1 cellular context compared by ENCODE assay signal in genomic region chr15:28900892-28901586, GRCh38.
TF ChIP-seq lines count a peak whose summit lies in the region.

No MANE protein-coding gene starts in this region.

TF ChIP-seq in IMR-90, 13 proteins besides CTCF, POLR2A, EP300 and RAD21:
- TF ChIP-seq FOS (IDR thresholded peaks at IDR 0.05; ENCODE audit: low read depth, low read length) (no peak), RCOR1 (IDR thresholded peaks at IDR 0.05; ENCODE audit: insufficient replicate concordance, low read length) (no peak), CEBPB (IDR thresholded peaks at IDR 0.05; ENCODE audit: low read depth, low read length) (no peak), USF2 (IDR thresholded peaks at IDR 0.05; ENCODE audit: low read depth, low read length) (no peak), MXI1 (IDR thresholded peaks at IDR 0.05; ENCODE audit: borderline replicate concordance, low read depth, low read length) (no peak), BHLHE40 (IDR thresholded peaks at IDR 0.05; ENCODE audit: low read depth, low read length) (no peak), CHD1 (IDR thresholded peaks at IDR 0.05; ENCODE audit: low read depth, low read length) (no peak), NFE2L2 (IDR thresholded peaks at IDR 0.05; ENCODE audit: low read depth, low read length) (no peak), MAZ (IDR thresholded peaks at IDR 0.05; ENCODE audit: borderline replicate concordance, low read depth, low read length) (no peak), SMC3 (IDR thresholded peaks at IDR 0.05; ENCODE audit: low read depth, low read length) (no peak), MAFK (IDR thresholded peaks at IDR 0.05; ENCODE audit: low read depth, low read length) (no peak), ELK1 (IDR thresholded peaks at IDR 0.05; ENCODE audit: borderline replicate concordance, low read depth, low read length) (no peak), RFX5 (IDR thresholded peaks at IDR 0.05; ENCODE audit: low read depth, low read length) (no peak)
